1 cellular context compared by ENCODE assay signal in the genomic region with DNA sequence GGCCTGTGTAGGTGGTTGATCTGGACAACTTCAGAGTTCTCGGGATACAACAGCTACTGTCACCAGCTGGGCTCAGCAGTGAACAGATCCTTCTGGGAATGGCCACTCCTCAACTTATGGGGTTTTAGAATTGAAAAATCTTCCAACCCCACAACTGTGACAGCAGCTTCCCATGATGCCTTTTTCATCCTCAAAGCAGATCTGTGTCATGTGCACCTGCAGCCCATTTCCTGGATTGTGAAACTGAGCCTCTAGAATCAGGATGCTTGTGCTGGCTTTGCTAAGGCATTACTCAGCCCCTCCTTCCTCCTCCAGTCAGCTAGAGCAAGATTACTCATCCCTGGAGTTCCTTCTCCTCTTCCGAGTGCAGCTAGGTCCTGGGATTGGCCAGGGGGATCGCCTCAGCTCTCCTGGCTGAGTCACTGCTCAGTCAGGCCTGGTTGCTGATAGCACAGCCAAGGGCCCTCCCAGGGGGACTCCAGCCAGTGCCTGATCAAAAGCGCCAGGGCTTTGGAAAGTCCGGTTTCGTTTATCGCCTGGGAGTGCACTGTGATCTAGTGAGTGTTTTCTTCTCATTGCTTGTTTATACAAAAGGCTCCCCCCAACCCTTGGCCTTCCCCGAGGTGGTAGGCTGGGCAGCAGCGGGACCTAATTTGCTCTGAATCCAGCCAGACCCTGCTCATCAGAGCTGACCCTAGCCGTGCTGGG.
TF ChIP-seq lines count a peak whose summit lies in the region.

No MANE protein-coding gene starts in this region.

TF ChIP-seq in HepG2, 621 proteins besides CTCF, POLR2A, EP300 and RAD21 (continued from another document and continues in another):
- TF ChIP-seq, protein P1, sequence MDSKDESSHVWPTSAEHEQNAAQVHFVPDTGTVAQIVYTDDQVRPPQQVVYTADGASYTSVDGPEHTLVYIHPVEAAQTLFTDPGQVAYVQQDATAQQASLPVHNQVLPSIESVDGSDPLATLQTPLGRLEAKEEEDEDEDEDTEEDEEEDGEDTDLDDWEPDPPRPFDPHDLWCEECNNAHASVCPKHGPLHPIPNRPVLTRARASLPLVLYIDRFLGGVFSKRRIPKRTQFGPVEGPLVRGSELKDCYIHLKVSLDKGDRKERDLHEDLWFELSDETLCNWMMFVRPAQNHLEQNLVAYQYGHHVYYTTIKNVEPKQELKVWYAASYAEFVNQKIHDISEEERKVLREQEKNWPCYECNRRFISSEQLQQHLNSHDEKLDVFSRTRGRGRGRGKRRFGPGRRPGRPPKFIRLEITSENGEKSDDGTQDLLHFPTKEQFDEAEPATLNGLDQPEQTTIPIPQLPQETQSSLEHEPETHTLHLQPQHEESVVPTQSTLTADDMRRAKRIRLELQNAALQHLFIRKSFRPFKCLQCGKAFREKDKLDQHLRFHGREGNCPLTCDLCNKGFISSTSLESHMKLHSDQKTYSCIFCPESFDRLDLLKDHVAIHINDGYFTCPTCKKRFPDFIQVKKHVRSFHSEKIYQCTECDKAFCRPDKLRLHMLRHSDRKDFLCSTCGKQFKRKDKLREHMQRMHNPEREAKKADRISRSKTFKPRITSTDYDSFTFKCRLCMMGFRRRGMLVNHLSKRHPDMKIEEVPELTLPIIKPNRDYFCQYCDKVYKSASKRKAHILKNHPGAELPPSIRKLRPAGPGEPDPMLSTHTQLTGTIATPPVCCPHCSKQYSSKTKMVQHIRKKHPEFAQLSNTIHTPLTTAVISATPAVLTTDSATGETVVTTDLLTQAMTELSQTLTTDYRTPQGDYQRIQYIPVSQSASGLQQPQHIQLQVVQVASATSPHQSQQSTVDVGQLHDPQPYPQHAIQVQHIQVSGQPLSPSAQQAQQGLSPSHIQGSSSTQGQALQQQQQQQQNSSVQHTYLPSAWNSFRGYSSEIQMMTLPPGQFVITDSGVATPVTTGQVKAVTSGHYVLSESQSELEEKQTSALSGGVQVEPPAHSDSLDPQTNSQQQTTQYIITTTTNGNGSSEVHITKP (CRISPR knock-in tag; IDR thresholded peaks at IDR 0.05; ENCODE audit: low read depth), result 0 out of 2 replicates have a peak, but pooled peaks have one; percentile 38
- TF ChIP-seq CENPT (CRISPR knock-in tag; IDR thresholded peaks at IDR 0.05; ENCODE audit: low read depth) (no peak), RORA (CRISPR knock-in tag; IDR thresholded peaks at IDR 0.05) (no peak), ZFP1 (CRISPR knock-in tag; IDR thresholded peaks at IDR 0.05) (peak; percentile 83; the same call in 1 of the 2 replicates), ZNF296 (CRISPR knock-in tag; conservative IDR thresholded peaks at IDR 0.05) (no peak), ZNF232 (CRISPR knock-in tag; IDR thresholded peaks at IDR 0.05; ENCODE audit: borderline replicate concordance) (no peak; the same call in 1 of the 2 replicates), NR2F6 (IDR thresholded peaks at IDR 0.05) (peak; percentile 56), NR2F6 (CRISPR knock-in tag; IDR thresholded peaks at IDR 0.05) (peak; percentile 79; the same call in 1 of the 2 replicates), MEIS2 (CRISPR knock-in tag; IDR thresholded peaks at IDR 0.05) (peak; percentile 83; the same call in 1 of the 2 replicates), ZNF850 (CRISPR knock-in tag; conservative IDR thresholded peaks at IDR 0.05) (no peak), HMG20B (CRISPR knock-in tag; conservative IDR thresholded peaks at IDR 0.05) (peak; percentile 74), ZNF570 (CRISPR knock-in tag; IDR thresholded peaks at IDR 0.05; ENCODE audit: borderline replicate concordance) (no peak), NCOA5 (CRISPR knock-in tag; IDR thresholded peaks at IDR 0.05) (no peak), DPF2 (CRISPR knock-in tag; IDR thresholded peaks at IDR 0.05; ENCODE audit: borderline replicate concordance, low read depth) (peak; percentile 70), MYC (CRISPR knock-in tag; IDR thresholded peaks at IDR 0.05; ENCODE audit: borderline replicate concordance) (peak; percentile 52; the same call in 1 of the 2 replicates), MZF1 (CRISPR knock-in tag; IDR thresholded peaks at IDR 0.05; ENCODE audit: borderline replicate concordance) (no peak), HNRNPL (IDR thresholded peaks at IDR 0.05; ENCODE audit: low read depth, low read length) (no peak), GZF1 (CRISPR knock-in tag; IDR thresholded peaks at IDR 0.05) (no peak), ZNF496 (CRISPR knock-in tag; IDR thresholded peaks at IDR 0.05; ENCODE audit: insufficient replicate concordance) (no peak), ZNF326 (CRISPR knock-in tag; IDR thresholded peaks at IDR 0.05; ENCODE audit: borderline replicate concordance) (no peak), ZFP62 (CRISPR knock-in tag; IDR thresholded peaks at IDR 0.05) (no peak), ZNF224 (CRISPR knock-in tag; IDR thresholded peaks at IDR 0.05) (no peak), ZC3H13 (CRISPR knock-in tag; IDR thresholded peaks at IDR 0.05) (no peak), ZNF558 (CRISPR knock-in tag; IDR thresholded peaks at IDR 0.05; ENCODE audit: borderline replicate concordance) (0 out of 2 replicates have a peak, but pooled peaks have one; percentile 50), ZNF709 (CRISPR knock-in tag; IDR thresholded peaks at IDR 0.05) (peak; percentile 50; the same call in 1 of the 2 replicates), ZNF614 (CRISPR knock-in tag; IDR thresholded peaks at IDR 0.05; ENCODE audit: borderline replicate concordance) (peak; percentile 66; the same call in 1 of the 2 replicates), SP140L (CRISPR knock-in tag; IDR thresholded peaks at IDR 0.05; ENCODE audit: borderline replicate concordance) (peak; percentile 26; the same call in 1 of the 2 replicates), ZNF660 (CRISPR knock-in tag; IDR thresholded peaks at IDR 0.05; ENCODE audit: borderline replicate concordance, low read depth) (no peak), TBP (CRISPR knock-in tag; IDR thresholded peaks at IDR 0.05) (no peak), ATM (IDR thresholded peaks at IDR 0.05; ENCODE audit: borderline replicate concordance) (no peak), SNRNP70 (IDR thresholded peaks at IDR 0.05; ENCODE audit: low read depth, low read length) (no peak)
- TF ChIP-seq, protein P2, sequence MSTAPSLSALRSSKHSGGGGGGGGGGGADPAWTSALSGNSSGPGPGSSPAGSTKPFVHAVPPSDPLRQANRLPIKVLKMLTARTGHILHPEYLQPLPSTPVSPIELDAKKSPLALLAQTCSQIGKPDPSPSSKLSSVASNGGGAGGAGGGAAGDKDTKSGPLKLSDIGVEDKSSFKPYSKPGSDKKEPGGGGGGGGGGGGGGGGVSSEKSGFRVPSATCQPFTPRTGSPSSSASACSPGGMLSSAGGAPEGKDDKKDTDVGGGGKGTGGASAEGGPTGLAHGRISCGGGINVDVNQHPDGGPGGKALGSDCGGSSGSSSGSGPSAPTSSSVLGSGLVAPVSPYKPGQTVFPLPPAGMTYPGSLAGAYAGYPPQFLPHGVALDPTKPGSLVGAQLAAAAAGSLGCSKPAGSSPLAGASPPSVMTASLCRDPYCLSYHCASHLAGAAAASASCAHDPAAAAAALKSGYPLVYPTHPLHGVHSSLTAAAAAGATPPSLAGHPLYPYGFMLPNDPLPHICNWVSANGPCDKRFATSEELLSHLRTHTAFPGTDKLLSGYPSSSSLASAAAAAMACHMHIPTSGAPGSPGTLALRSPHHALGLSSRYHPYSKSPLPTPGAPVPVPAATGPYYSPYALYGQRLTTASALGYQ (CRISPR knock-in tag; IDR thresholded peaks at IDR 0.05), result peak; percentile 50; the same call in 1 of the 2 replicates
- TF ChIP-seq, protein P3, sequence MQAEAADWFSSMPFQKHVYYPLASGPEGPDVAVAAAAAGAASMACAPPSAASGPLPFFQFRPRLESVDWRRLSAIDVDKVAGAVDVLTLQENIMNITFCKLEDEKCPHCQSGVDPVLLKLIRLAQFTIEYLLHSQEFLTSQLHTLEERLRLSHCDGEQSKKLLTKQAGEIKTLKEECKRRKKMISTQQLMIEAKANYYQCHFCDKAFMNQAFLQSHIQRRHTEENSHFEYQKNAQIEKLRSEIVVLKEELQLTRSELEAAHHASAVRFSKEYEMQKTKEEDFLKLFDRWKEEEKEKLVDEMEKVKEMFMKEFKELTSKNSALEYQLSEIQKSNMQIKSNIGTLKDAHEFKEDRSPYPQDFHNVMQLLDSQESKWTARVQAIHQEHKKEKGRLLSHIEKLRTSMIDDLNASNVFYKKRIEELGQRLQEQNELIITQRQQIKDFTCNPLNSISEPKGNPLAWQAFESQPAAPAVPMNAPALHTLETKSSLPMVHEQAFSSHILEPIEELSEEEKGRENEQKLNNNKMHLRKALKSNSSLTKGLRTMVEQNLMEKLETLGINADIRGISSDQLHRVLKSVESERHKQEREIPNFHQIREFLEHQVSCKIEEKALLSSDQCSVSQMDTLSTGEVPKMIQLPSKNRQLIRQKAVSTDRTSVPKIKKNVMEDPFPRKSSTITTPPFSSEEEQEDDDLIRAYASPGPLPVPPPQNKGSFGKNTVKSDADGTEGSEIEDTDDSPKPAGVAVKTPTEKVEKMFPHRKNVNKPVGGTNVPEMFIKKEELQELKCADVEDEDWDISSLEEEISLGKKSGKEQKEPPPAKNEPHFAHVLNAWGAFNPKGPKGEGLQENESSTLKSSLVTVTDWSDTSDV (CRISPR knock-in tag; IDR thresholded peaks at IDR 0.05), result no peak
- TF ChIP-seq, protein P4, sequence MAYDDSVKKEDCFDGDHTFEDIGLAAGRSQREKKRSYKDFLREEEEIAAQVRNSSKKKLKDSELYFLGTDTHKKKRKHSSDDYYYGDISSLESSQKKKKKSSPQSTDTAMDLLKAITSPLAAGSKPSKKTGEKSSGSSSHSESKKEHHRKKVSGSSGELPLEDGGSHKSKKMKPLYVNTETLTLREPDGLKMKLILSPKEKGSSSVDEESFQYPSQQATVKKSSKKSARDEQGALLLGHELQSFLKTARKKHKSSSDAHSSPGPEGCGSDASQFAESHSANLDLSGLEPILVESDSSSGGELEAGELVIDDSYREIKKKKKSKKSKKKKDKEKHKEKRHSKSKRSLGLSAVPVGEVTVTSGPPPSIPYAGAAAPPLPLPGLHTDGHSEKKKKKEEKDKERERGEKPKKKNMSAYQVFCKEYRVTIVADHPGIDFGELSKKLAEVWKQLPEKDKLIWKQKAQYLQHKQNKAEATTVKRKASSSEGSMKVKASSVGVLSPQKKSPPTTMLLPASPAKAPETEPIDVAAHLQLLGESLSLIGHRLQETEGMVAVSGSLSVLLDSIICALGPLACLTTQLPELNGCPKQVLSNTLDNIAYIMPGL (CRISPR knock-in tag; IDR thresholded peaks at IDR 0.05; ENCODE audit: borderline replicate concordance in 1 of 2, low read depth in 1 of 2), result peak; percentile 65 to 92
- TF ChIP-seq, protein P5, sequence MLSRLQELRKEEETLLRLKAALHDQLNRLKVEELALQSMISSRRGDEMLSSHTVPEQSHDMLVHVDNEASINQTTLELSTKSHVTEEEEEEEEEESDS (CRISPR knock-in tag; IDR thresholded peaks at IDR 0.05; ENCODE audit: borderline replicate concordance), result no peak
- TF ChIP-seq, protein P6, sequence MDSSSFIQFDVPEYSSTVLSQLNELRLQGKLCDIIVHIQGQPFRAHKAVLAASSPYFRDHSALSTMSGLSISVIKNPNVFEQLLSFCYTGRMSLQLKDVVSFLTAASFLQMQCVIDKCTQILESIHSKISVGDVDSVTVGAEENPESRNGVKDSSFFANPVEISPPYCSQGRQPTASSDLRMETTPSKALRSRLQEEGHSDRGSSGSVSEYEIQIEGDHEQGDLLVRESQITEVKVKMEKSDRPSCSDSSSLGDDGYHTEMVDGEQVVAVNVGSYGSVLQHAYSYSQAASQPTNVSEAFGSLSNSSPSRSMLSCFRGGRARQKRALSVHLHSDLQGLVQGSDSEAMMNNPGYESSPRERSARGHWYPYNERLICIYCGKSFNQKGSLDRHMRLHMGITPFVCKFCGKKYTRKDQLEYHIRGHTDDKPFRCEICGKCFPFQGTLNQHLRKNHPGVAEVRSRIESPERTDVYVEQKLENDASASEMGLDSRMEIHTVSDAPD (CRISPR knock-in tag; IDR thresholded peaks at IDR 0.05), result 0 out of 2 replicates have a peak, but pooled peaks have one; percentile 48
- TF ChIP-seq, protein P7, sequence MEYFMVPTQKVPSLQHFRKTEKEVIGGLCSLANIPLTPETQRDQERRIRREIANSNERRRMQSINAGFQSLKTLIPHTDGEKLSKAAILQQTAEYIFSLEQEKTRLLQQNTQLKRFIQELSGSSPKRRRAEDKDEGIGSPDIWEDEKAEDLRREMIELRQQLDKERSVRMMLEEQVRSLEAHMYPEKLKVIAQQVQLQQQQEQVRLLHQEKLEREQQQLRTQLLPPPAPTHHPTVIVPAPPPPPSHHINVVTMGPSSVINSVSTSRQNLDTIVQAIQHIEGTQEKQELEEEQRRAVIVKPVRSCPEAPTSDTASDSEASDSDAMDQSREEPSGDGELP (IDR thresholded peaks at IDR 0.05; ENCODE audit: borderline replicate concordance, low read depth), result peak; percentile 69; the same call in 1 of the 2 replicates
- TF ChIP-seq, protein P8, sequence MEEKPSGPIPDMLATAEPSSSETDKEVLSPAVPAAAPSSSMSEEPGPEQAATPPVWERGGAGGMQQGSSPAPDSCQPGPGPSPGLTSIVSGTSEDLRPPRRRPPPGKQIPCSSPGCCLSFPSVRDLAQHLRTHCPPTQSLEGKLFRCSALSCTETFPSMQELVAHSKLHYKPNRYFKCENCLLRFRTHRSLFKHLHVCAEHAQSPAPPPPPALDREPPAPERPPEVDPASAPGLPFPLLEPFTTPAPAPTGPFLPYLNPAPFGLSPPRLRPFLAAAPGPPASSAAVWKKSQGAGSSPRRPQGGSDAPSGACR (CRISPR knock-in tag; IDR thresholded peaks at IDR 0.05), result no peak; the same call in 1 of the 2 replicates
- TF ChIP-seq, protein P9, sequence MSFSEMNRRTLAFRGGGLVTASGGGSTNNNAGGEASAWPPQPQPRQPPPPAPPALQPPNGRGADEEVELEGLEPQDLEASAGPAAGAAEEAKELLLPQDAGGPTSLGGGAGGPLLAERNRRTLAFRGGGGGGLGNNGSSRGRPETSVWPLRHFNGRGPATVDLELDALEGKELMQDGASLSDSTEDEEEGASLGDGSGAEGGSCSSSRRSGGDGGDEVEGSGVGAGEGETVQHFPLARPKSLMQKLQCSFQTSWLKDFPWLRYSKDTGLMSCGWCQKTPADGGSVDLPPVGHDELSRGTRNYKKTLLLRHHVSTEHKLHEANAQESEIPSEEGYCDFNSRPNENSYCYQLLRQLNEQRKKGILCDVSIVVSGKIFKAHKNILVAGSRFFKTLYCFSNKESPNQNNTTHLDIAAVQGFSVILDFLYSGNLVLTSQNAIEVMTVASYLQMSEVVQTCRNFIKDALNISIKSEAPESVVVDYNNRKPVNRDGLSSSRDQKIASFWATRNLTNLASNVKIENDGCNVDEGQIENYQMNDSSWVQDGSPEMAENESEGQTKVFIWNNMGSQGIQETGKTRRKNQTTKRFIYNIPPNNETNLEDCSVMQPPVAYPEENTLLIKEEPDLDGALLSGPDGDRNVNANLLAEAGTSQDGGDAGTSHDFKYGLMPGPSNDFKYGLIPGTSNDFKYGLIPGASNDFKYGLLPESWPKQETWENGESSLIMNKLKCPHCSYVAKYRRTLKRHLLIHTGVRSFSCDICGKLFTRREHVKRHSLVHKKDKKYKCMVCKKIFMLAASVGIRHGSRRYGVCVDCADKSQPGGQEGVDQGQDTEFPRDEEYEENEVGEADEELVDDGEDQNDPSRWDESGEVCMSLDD (CRISPR knock-in tag; IDR thresholded peaks at IDR 0.05; ENCODE audit: borderline replicate concordance), result no peak
- TF ChIP-seq, protein P10, sequence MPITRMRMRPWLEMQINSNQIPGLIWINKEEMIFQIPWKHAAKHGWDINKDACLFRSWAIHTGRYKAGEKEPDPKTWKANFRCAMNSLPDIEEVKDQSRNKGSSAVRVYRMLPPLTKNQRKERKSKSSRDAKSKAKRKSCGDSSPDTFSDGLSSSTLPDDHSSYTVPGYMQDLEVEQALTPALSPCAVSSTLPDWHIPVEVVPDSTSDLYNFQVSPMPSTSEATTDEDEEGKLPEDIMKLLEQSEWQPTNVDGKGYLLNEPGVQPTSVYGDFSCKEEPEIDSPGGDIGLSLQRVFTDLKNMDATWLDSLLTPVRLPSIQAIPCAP (CRISPR knock-in tag; IDR thresholded peaks at IDR 0.05; ENCODE audit: low read depth), result no peak
